13 cellular contexts compared by ENCODE assay signal in genomic region chr1:173603056-173603591, GRCh38. TPM values are rescaled to one million over a fixed set of nuclear protein-coding genes. Genes with fewer than 3 reads are reported as not detected.
A peak's percentile ranks its signal among the peaks of the same experiment; 100 is the strongest.
DNase-seq lines count a peak whose midpoint lies in the region; ATAC-seq and TF ChIP-seq lines count a peak whose summit lies in the region.
"Had no signal": no experiment of that assay in that cellular context is flagged by ENCODE, and none has a peak within 500 bp of the region (broad histone marks: within the 10 kb centered on the region; RNA-seq: fewer than 3 reads in every experiment).

Gene SLC9C2 (minus strand): TSS chr1:173603072. CDS start chr1:173601776, 1,296 bp downstream.

- CTCF ChIA-PET in PC-9 (lab: Charles Lee) = no interaction called here

- no peak within 1 kb of the TSS for H3K4me2 ChIP-seq in PC-9

- no peak within 1 kb of the TSS for H3K27ac Mint-ChIP-seq in activated CD4-positive, alpha-beta T cell treated with anti-CD3 and anti-CD28 coated beads, Interleukin-2, amount 10 ng/mL, durations not matched to agents 24 days and 14 days

- ATAC-seq in GM19455 (IDR thresholded peaks at IDR 0.05; ENCODE audit: unreplicated experiment) (no peak), GM18858 (IDR thresholded peaks at IDR 0.05; ENCODE audit: unreplicated experiment) (no peak)
- ATAC-seq: HCT116, mucosa of descending colon had no signal

- no peaks in the 10 kb centered on the region for H3K9me3 Mint-ChIP-seq in activated CD4-positive, alpha-beta T cell treated with anti-CD3 and anti-CD28 coated beads, Interleukin-2, amount 10 ng/mL, durations not matched to agents 24 days and 14 days

- H3K9me3 ChIP-seq in mucosa of stomach (ENCODE audit: control insufficient read depth, low read length) (no peaks in the 10 kb centered on the region), PC-9 (ENCODE audit: insufficient read depth, low read depth) (no peaks in the 10 kb centered on the region)
- H3K9me3 ChIP-seq: mucosa of descending colon had no signal

- H3K4me3 ChIP-seq in AG10803 (ENCODE audit: low read length) (peak within 1 kb of the TSS; percentile 43), fibroblast of mammary gland (ENCODE audit: control insufficient read depth, low read depth, low read length) (no peak within 1 kb of the TSS), mucosa of stomach (ENCODE audit: low read length) (peak within 1 kb of the TSS; percentile 35), PC-9 (no peak within 1 kb of the TSS)
- H3K4me3 ChIP-seq: mucosa of descending colon had no signal

- no peaks in the 10 kb centered on the region for H4K20me1 ChIP-seq in PC-9 (ENCODE audit: insufficient read depth)

- no peaks in the 10 kb centered on the region for H3K79me2 ChIP-seq in PC-9 (ENCODE audit: low read depth)

- DNase-seq in AG10803 (ENCODE audit: low read depth) (peak; percentile 24), NOMO-1 treated with dmso at 0.1 percent for 144 hours (lab: John Stamatoyannopoulos, UW; ENCODE audit: unreplicated experiment) (peak; percentile 58), fibroblast of mammary gland (ENCODE audit: low read depth) (peak; percentile 35), PC-9 (no peak)
- DNase-seq in activated CD4-positive, alpha-beta T cell treated with anti-CD3 and anti-CD28 coated beads, Interleukin-2, amount 10 ng/mL, durations not matched to agents 24 days and 14 days = no peak
- DNase-seq: activated CD8-positive, alpha-beta memory T cell treated with anti-CD3 and anti-CD28 coated beads for 24 hours had no signal

- H3K27me3 Mint-ChIP-seq in activated CD4-positive, alpha-beta T cell treated with anti-CD3 and anti-CD28 coated beads, Interleukin-2, amount 10 ng/mL, durations not matched to agents 24 days and 14 days = peaks cover 7% of the 10 kb centered on the region

- peak within 1 kb of the TSS; percentile 38 for H3K9ac ChIP-seq in mucosa of stomach (ENCODE audit: low read length)

- no peaks in the 10 kb centered on the region for H3K36me3 Mint-ChIP-seq in activated CD4-positive, alpha-beta T cell treated with anti-CD3 and anti-CD28 coated beads, Interleukin-2, amount 10 ng/mL, durations not matched to agents 24 days and 14 days (ENCODE audit: low read depth)
- H3K36me3 Mint-ChIP-seq: IgD-negative memory B cell had no signal

- TF ChIP-seq CTCF in AG10803 (conservative IDR thresholded peaks at IDR 0.05; ENCODE audit: low read length) = no peak
- no peak for TF ChIP-seq CTCF in fibroblast of mammary gland (conservative IDR thresholded peaks at IDR 0.05; ENCODE audit: control insufficient read depth, insufficient read depth, low read depth, low read length)
- TF ChIP-seq CTCF in PC-9 (conservative IDR thresholded peaks at IDR 0.05) = no peak

- H3K4me3 Mint-ChIP-seq in activated CD4-positive, alpha-beta T cell treated with anti-CD3 and anti-CD28 coated beads, Interleukin-2, amount 10 ng/mL, durations not matched to agents 24 days and 14 days = no peak within 1 kb of the TSS

- no peaks in the 10 kb centered on the region for H3K27me3 ChIP-seq in mucosa of stomach (ENCODE audit: control insufficient read depth, insufficient read depth, low read length)
- H3K27me3 ChIP-seq in PC-9 (ENCODE audit: insufficient read depth, low read depth) = no peaks in the 10 kb centered on the region

- no peaks in the 10 kb centered on the region for H3K4me1 ChIP-seq in mucosa of stomach (ENCODE audit: control insufficient read depth, insufficient read depth, low read length)
- no peaks in the 10 kb centered on the region for H3K4me1 ChIP-seq in PC-9 (replicated peaks; ENCODE audit: insufficient read depth)

- POLR2A ChIA-PET in PC-9 (lab: Charles Lee; ENCODE audit: unreplicated experiment) = no interaction called here

- no TSS peak for BruUV-seq in PC-9 (replicated peaks; lab: Mats Ljungman, UMichigan)

- H3K4me1 Mint-ChIP-seq in activated CD4-positive, alpha-beta T cell treated with anti-CD3 and anti-CD28 coated beads, Interleukin-2, amount 10 ng/mL, durations not matched to agents 24 days and 14 days = peaks cover 5% of the 10 kb centered on the region

- H3K9me2 ChIP-seq in PC-9 (ENCODE audit: insufficient read depth) = no peaks in the 10 kb centered on the region

- H3F3A ChIP-seq in PC-9 (ENCODE audit: insufficient read depth, low read depth) = no peaks in the 10 kb centered on the region

- intact Hi-C loops in PC-9 (cut with micrococcal nuclease; ENCODE audit: unreplicated experiment) = no loop called here
- intact Hi-C loops in activated CD4-positive, alpha-beta T cell treated with anti-CD3 and anti-CD28 coated beads, Interleukin-2, amount 10 ng/mL, durations not matched to agents 24 days and 14 days (cut with micrococcal nuclease) = no loop called here

- H3K36me3 ChIP-seq in mucosa of stomach (ENCODE audit: control insufficient read depth, insufficient read depth, low read length) (no peaks in the 10 kb centered on the region), PC-9 (ENCODE audit: low read depth) (no peaks in the 10 kb centered on the region)

- no peak within 1 kb of the TSS for H3K27ac ChIP-seq in PC-9

- H2AFZ ChIP-seq in PC-9 = no peak within 1 kb of the TSS

RNA-seq across cellular contexts. Expression of gene SLC9C2, which starts in this region (rescaled TPM):
- not detected in 2 replicates for total RNA-seq in PC-9 (2021)
- total RNA-seq in activated CD4-positive, alpha-beta T cell treated with anti-CD3 and anti-CD28 coated beads, Interleukin-2, amount 10 ng/mL, durations not matched to agents 24 days and 14 days = not detected in 2 replicates
- total RNA-seq: dermis microvascular lymphatic vessel endothelial cell, mucosa of descending colon had no signal

Comparison
In these comparisons a context has a peak if more than half of its experiments do, and no peak if none do; other contexts are left out.
1. DNase-seq: peak in AG10803 (single experiment), NOMO-1 treated with dmso at 0.1 percent for 144 hours (single experiment) and fibroblast of mammary gland (single experiment); none in PC-9 (0 of 2) and activated CD4-positive, alpha-beta T cell treated with anti-CD3 and anti-CD28 coated beads, Interleukin-2, amount 10 ng/mL, durations not matched to agents 24 days and 14 days (single experiment).
2. H3K4me3 ChIP-seq: peak in AG10803 (single experiment) and mucosa of stomach (single experiment); none in fibroblast of mammary gland (single experiment) and PC-9 (single experiment).